9 cellular contexts compared by ENCODE assay signal in genomic region chr7:108456845-108457540, GRCh38. TPM values are rescaled to one million over a fixed set of nuclear protein-coding genes. Genes with fewer than 3 reads are reported as not detected.
DNase-seq lines count a peak whose midpoint lies in the region; ATAC-seq and TF ChIP-seq lines count a peak whose summit lies in the region.
"Had no signal": no experiment of that assay in that cellular context is flagged by ENCODE, and none has a peak within 500 bp of the region (broad histone marks: within the 10 kb centered on the region; RNA-seq: fewer than 3 reads in every experiment).

No MANE protein-coding gene starts in this region.

- no peaks in the 10 kb centered on the region for H3K36me3 Mint-ChIP-seq in activated naive CD4-positive, alpha-beta T cell treated with anti-CD3 and anti-CD28 coated beads, Interleukin-2, amount 10 ng/mL, durations not matched to agents 7 days and 5 days

- H3K27ac ChIP-seq in ascending aorta (no peak overlapping the region), thoracic aorta (no peak overlapping the region)
- H3K27ac ChIP-seq: SJSA1 had no signal

- ATAC-seq in thoracic aorta (ENCODE audit: insufficient number of reproducible peaks, low FRiP score, low read depth): no peak

- peak overlapping the region; percentile 65 to 74 for H3K4me3 ChIP-seq in ascending aorta
- peak overlapping the region; percentile 66 for H3K4me3 ChIP-seq in kidney epithelial cell (ENCODE audit: low read depth, low read length)
- H3K4me3 ChIP-seq in thoracic aorta: peak overlapping the region; percentile 73

- H3K9me3 Mint-ChIP-seq in activated naive CD4-positive, alpha-beta T cell treated with anti-CD3 and anti-CD28 coated beads, Interleukin-2, amount 10 ng/mL, durations not matched to agents 7 days and 5 days: no peaks in the 10 kb centered on the region

- no peak overlapping the region for H3K27ac Mint-ChIP-seq in activated naive CD4-positive, alpha-beta T cell treated with anti-CD3 and anti-CD28 coated beads, Interleukin-2, amount 10 ng/mL, durations not matched to agents 7 days and 5 days

- H3K9me3 ChIP-seq in ascending aorta (no peaks in the 10 kb centered on the region), thoracic aorta (no peaks in the 10 kb centered on the region)
- H3K9me3 ChIP-seq: SJSA1 had no signal

- H3K27me3 ChIP-seq in ascending aorta (no peaks in the 10 kb centered on the region), kidney epithelial cell (ENCODE audit: control insufficient read depth, insufficient read depth, low read length) (peaks cover 13% of the 10 kb centered on the region), thoracic aorta (replicated peaks; ENCODE audit: insufficient read depth) (peaks cover 8% of the 10 kb centered on the region)

- peaks cover 15% of the 10 kb centered on the region for H3K4me1 Mint-ChIP-seq in activated naive CD4-positive, alpha-beta T cell treated with anti-CD3 and anti-CD28 coated beads, Interleukin-2, amount 10 ng/mL, durations not matched to agents 7 days and 5 days

- H3K4me1 ChIP-seq in ascending aorta (peaks cover 3 to 11% of the 10 kb centered on the region in 2 donors), thoracic aorta (ENCODE audit: control insufficient read depth in 1 of 2, low read depth in 2 of 2) (peaks cover 10 to 17% of the 10 kb centered on the region in 2 donors)

- H3K4me3 Mint-ChIP-seq in activated naive CD4-positive, alpha-beta T cell treated with anti-CD3 and anti-CD28 coated beads, Interleukin-2, amount 10 ng/mL, durations not matched to agents 7 days and 5 days: peak overlapping the region; percentile 64

- CTCF ChIA-PET in activated naive CD4-positive, alpha-beta T cell treated with anti-CD3 and anti-CD28 coated beads, Interleukin-2, amount 10 ng/mL, durations not matched to agents 7 days and 5 days (lab: Charles Lee): interaction anchor here (0.7 kb wide), 2 partner anchors 268 to 413 kb away, joined by 3 read pairs; no protein-coding TSS in a partner anchor

- intact Hi-C loops in ascending aorta (cut with DNase I): no loop called here

- DNase-seq in activated naive CD4-positive, alpha-beta T cell treated with anti-CD3 and anti-CD28 coated beads, Interleukin-2, amount 10 ng/mL, durations not matched to agents 7 days and 5 days: no peak
- DNase-seq in activated naive CD4-positive, alpha-beta T cell (lab: John Stamatoyannopoulos, UW): no peak
- DNase-seq in ascending aorta (ENCODE audit: low spot score in 2 of 2): no peak
- DNase-seq in kidney epithelial cell (ENCODE audit: low read depth): no peak
- DNase-seq in thoracic aorta (ENCODE audit: low spot score): no peak
- no peak for DNase-seq in CD1c-positive myeloid dendritic cell (ENCODE audit: extremely low spot score)
- no peak for DNase-seq in 8988T
- DNase-seq in SKM-1 (lab: John Stamatoyannopoulos, UW; ENCODE audit: unreplicated experiment): no peak

- H3K36me3 ChIP-seq in ascending aorta (no peaks in the 10 kb centered on the region), kidney epithelial cell (ENCODE audit: control insufficient read depth, insufficient read depth, low read length) (no peaks in the 10 kb centered on the region), thoracic aorta (no peaks in the 10 kb centered on the region)
- H3K36me3 ChIP-seq: SJSA1 had no signal

- peaks cover 71% of the 10 kb centered on the region for H3K27me3 Mint-ChIP-seq in activated naive CD4-positive, alpha-beta T cell treated with anti-CD3 and anti-CD28 coated beads, Interleukin-2, amount 10 ng/mL, durations not matched to agents 7 days and 5 days

- TF ChIP-seq CTCF in ascending aorta (IDR thresholded peaks at IDR 0.05) (no peak), kidney epithelial cell (IDR thresholded peaks at IDR 0.05; ENCODE audit: insufficient read depth, low read length, poor library complexity, severe bottlenecking) (no peak), thoracic aorta (IDR thresholded peaks at IDR 0.05) (no peak)

RNA-seq across cellular contexts. Expression of gene NRCAM, which starts 0.8 kb away (rescaled TPM):
- 0.53 TPM for total RNA-seq in ascending aorta
- total RNA-seq in kidney epithelial cell: 32.3 and 39.0 TPM in 2 replicates
- 1 to 10 TPM; 2.4 to 3.3 TPM for total RNA-seq in thoracic aorta
- total RNA-seq: SJSA1 had no signal
